ENCODE assay signal across 8 cellular contexts in the genomic region with DNA sequence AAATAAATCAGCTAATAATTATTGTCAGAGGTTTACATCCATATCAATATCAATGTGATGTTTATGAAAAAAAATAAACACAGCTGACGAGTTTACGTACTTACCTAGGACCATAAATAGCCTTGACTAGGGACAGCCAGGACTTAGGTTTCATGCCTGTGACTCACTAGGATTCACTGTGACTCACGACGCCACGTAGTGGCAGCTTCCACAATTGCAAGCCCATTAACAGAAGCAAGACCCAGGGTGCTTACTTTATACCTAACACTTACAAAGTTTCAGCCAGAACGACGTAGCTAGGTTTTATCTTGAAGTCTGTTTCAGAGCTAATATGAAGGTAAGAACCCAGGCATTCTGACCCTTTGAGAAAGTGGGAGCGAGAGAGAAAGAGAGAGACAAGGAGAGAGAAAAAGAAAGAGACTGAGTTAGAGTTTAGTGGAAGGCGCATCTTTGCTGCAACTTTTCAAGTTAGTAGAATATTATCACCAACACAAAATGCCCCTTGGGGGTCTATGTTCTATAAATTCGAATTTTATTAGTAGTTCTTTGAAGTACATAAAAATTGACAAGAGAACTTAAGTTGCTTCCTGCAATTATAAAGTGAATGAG.
DNase-seq lines count a peak whose midpoint lies in the region; ATAC-seq and TF ChIP-seq lines count a peak whose summit lies in the region.

No MANE protein-coding gene starts in this region.

- intact Hi-C loops in CD8-positive, alpha-beta T cell (cut with DNase I, micrococcal nuclease) = loop anchor here (1.0 to 5.0 kb wide), 6 partner anchors 18 to 580 kb away; partner anchors contain the start of gene GNAQ (in 1 of the 2)

- H3K9me3 Mint-ChIP-seq in CD8-positive, alpha-beta T cell = no peaks in the 10 kb centered on the region
- no peaks in the 10 kb centered on the region for H3K9me3 Mint-ChIP-seq in activated CD4-positive, alpha-beta memory T cell treated with anti-CD3 and anti-CD28 coated beads, Interleukin-2, amount 10 ng/mL, durations not matched to agents 7 days and 5 days

- no peak overlapping the region for H3K23ac ChIP-seq in mesenchymal stem cell (ENCODE audit: low read length in 2 of 2)

- H3K14ac ChIP-seq in mesenchymal stem cell (ENCODE audit: low read length in 2 of 2) = no peak overlapping the region

- H3K27me3 Mint-ChIP-seq in CD8-positive, alpha-beta T cell (ENCODE audit: low read depth) = no peaks in the 10 kb centered on the region
- H3K27me3 Mint-ChIP-seq in activated CD4-positive, alpha-beta memory T cell treated with anti-CD3 and anti-CD28 coated beads, Interleukin-2, amount 10 ng/mL, durations not matched to agents 7 days and 5 days = no peaks in the 10 kb centered on the region

- H3K9me3 ChIP-seq in CD8-positive, alpha-beta T cell (ENCODE audit: low read length) = no peaks in the 10 kb centered on the region
- H3K9me3 ChIP-seq in effector memory CD4-positive, alpha-beta T cell (ENCODE audit: control insufficient read depth, low read length) = no peaks in the 10 kb centered on the region
- H3K9me3 ChIP-seq in mesenchymal stem cell (ENCODE audit: control insufficient read depth, low read length) = no peaks in the 10 kb centered on the region

- peak; percentile 74 for TF ChIP-seq CTCF in CD8-positive, alpha-beta T cell (IDR thresholded peaks at IDR 0.05)

- no peak overlapping the region for H2BK5ac ChIP-seq in mesenchymal stem cell (ENCODE audit: low read depth, low read length, poor library complexity, severe bottlenecking)

- no peak overlapping the region for H2BK15ac ChIP-seq in mesenchymal stem cell (ENCODE audit: low read depth, poor library complexity, severe bottlenecking)

- H3K27ac ChIP-seq in CD8-positive, alpha-beta T cell (ENCODE audit: low read depth, low read length) = no peak overlapping the region
- H3K27ac ChIP-seq in effector memory CD4-positive, alpha-beta T cell (ENCODE audit: insufficient read depth, low read length, poor library complexity, severe bottlenecking) = no peak overlapping the region
- H3K27ac ChIP-seq in mesenchymal stem cell (ENCODE audit: low read length, poor library complexity, severe bottlenecking) = no peak overlapping the region

- ATAC-seq in CD8-positive, alpha-beta T cell = peak; percentile 85
- peak; percentile 66 for ATAC-seq in GM19351 (IDR thresholded peaks at IDR 0.05; ENCODE audit: unreplicated experiment)
- ATAC-seq in HG03442 (IDR thresholded peaks at IDR 0.05; ENCODE audit: unreplicated experiment) = peak; percentile 68

- POLR2A ChIA-PET in CD8-positive, alpha-beta T cell (lab: Charles Lee) = no interaction called here
- POLR2A ChIA-PET in activated CD4-positive, alpha-beta memory T cell treated with anti-CD3 and anti-CD28 coated beads, Interleukin-2, amount 10 ng/mL, durations not matched to agents 7 days and 5 days (lab: Charles Lee) = interaction anchor here (0.9 to 1.8 kb wide), 3 partner anchors 18 to 80 kb away, joined by 3 to 6 read pairs (median 5); no protein-coding TSS in a partner anchor

- no peak overlapping the region for H2BK120ac ChIP-seq in mesenchymal stem cell (ENCODE audit: low read depth, low read length)

- H3K4me3 ChIP-seq in CD8-positive, alpha-beta T cell (ENCODE audit: low read depth, low read length) = no peak overlapping the region
- H3K4me3 ChIP-seq in effector memory CD4-positive, alpha-beta T cell (ENCODE audit: insufficient read depth, low read depth, low read length, poor library complexity, severe bottlenecking) = no peak overlapping the region
- H3K4me3 ChIP-seq in mesenchymal stem cell (ENCODE audit: insufficient read depth in 1 of 2, low read depth in 1 of 2, low read length in 2 of 2) = no peak overlapping the region

- no peak overlapping the region for H3K27ac Mint-ChIP-seq in CD8-positive, alpha-beta T cell
- no peak overlapping the region for H3K27ac Mint-ChIP-seq in activated CD4-positive, alpha-beta memory T cell treated with anti-CD3 and anti-CD28 coated beads, Interleukin-2, amount 10 ng/mL, durations not matched to agents 7 days and 5 days

- H3K4ac ChIP-seq in mesenchymal stem cell (ENCODE audit: low read depth in 1 of 2, low read length in 2 of 2) = no peak overlapping the region

- H2AFZ ChIP-seq in mesenchymal stem cell (ENCODE audit: low read depth, low read length) = no peak overlapping the region

- no peaks in the 10 kb centered on the region for H3K36me3 ChIP-seq in CD8-positive, alpha-beta T cell (ENCODE audit: insufficient read depth, low read length)
- H3K36me3 ChIP-seq in effector memory CD4-positive, alpha-beta T cell (ENCODE audit: control insufficient read depth, insufficient read depth, low read length) = no peaks in the 10 kb centered on the region
- H3K36me3 ChIP-seq in mesenchymal stem cell (ENCODE audit: control insufficient read depth in 1 of 2, insufficient read depth in 2 of 2, low read depth in 1 of 2, low read length in 2 of 2) = no peaks in the 10 kb centered on the region

- no peak overlapping the region for H3K9ac ChIP-seq in mesenchymal stem cell (ENCODE audit: low read length)

- WGBS in mesenchymal stem cell = 3% methylated on average over 6 of the region's 10 CpGs

- H2BK12ac ChIP-seq in mesenchymal stem cell (ENCODE audit: low read length in 2 of 2) = no peak overlapping the region

- H2AK5ac ChIP-seq in mesenchymal stem cell (ENCODE audit: low read length, severe bottlenecking) = no peak overlapping the region

- DNase-seq in CD8-positive, alpha-beta T cell = peak; percentile 63 to 81 (median 73)
- DNase-seq in NCI-H526 treated with DMSO at 0.1 percent for 48 hours (lab: John Stamatoyannopoulos, UW) (peak; percentile 27), mesenchymal stem cell (peak; percentile 90)
- DNase-seq in activated CD4-positive, alpha-beta memory T cell treated with anti-CD3 and anti-CD28 coated beads, Interleukin-2, amount 10 ng/mL, durations not matched to agents 7 days and 5 days = peak; percentile 87
- peak; percentile 27 to 60 (median 51) for DNase-seq in effector memory CD4-positive, alpha-beta T cell
- DNase-seq in stimulated activated CD8-positive, alpha-beta memory T cell treated with anti-CD3 and anti-CD28 coated beads, Interleukin-4, amount 100 ng/mL, for 1 hour (ENCODE audit: low read depth in 2 of 2, low spot score in 1 of 2) = peak; percentile 17 to 59

- H3K18ac ChIP-seq in mesenchymal stem cell (ENCODE audit: low read depth in 1 of 2, low read length in 2 of 2) = no peak overlapping the region

- no peak overlapping the region for H3K4me3 Mint-ChIP-seq in CD8-positive, alpha-beta T cell
- no peak overlapping the region for H3K4me3 Mint-ChIP-seq in activated CD4-positive, alpha-beta memory T cell treated with anti-CD3 and anti-CD28 coated beads, Interleukin-2, amount 10 ng/mL, durations not matched to agents 7 days and 5 days

- H4K8ac ChIP-seq in mesenchymal stem cell (ENCODE audit: low read length) = no peak overlapping the region

- no peaks in the 10 kb centered on the region for H3K4me1 ChIP-seq in CD8-positive, alpha-beta T cell (ENCODE audit: insufficient read depth, low read length)
- H3K4me1 ChIP-seq in effector memory CD4-positive, alpha-beta T cell (ENCODE audit: control insufficient read depth, insufficient read depth, low read length, poor library complexity, severe bottlenecking) = no peaks in the 10 kb centered on the region
- H3K4me1 ChIP-seq in mesenchymal stem cell (ENCODE audit: control insufficient read depth, insufficient read depth, low read depth, low read length) = peaks cover 2% of the 10 kb centered on the region

- H3K36me3 Mint-ChIP-seq in CD8-positive, alpha-beta T cell = no peaks in the 10 kb centered on the region
- no peaks in the 10 kb centered on the region for H3K36me3 Mint-ChIP-seq in activated CD4-positive, alpha-beta memory T cell treated with anti-CD3 and anti-CD28 coated beads, Interleukin-2, amount 10 ng/mL, durations not matched to agents 7 days and 5 days (ENCODE audit: low read depth)

- no peaks in the 10 kb centered on the region for H3K27me3 ChIP-seq in CD8-positive, alpha-beta T cell (ENCODE audit: insufficient read depth, low read length)
- H3K27me3 ChIP-seq in effector memory CD4-positive, alpha-beta T cell (replicated peaks; ENCODE audit: control insufficient read depth, insufficient read depth, low read length, poor library complexity, severe bottlenecking) = no peaks in the 10 kb centered on the region
- no peaks in the 10 kb centered on the region for H3K27me3 ChIP-seq in mesenchymal stem cell (ENCODE audit: control insufficient read depth in 1 of 2, insufficient read depth in 1 of 2, low read length in 2 of 2)

- CTCF ChIA-PET in CD8-positive, alpha-beta T cell (lab: Charles Lee) = interaction anchor here (0.6 to 9.4 kb wide), 29 partner anchors 10 to 913 kb away, joined by 3 to 98 read pairs (median 5); no protein-coding TSS in a partner anchor
- CTCF ChIA-PET in activated CD4-positive, alpha-beta memory T cell treated with anti-CD3 and anti-CD28 coated beads, Interleukin-2, amount 10 ng/mL, durations not matched to agents 7 days and 5 days (lab: Charles Lee) = interaction anchor here (0.5 to 8.6 kb wide), 31 partner anchors 9 to 744 kb away, joined by 3 to 161 read pairs (median 5); no protein-coding TSS in a partner anchor

- no peak overlapping the region for H4K91ac ChIP-seq in mesenchymal stem cell (ENCODE audit: low read length)

- no peak overlapping the region for H3K4me2 ChIP-seq in mesenchymal stem cell (ENCODE audit: low read length, poor library complexity, severe bottlenecking)

- H3K4me1 Mint-ChIP-seq in CD8-positive, alpha-beta T cell (ENCODE audit: low read depth) = peaks cover 15% of the 10 kb centered on the region
- H3K4me1 Mint-ChIP-seq in activated CD4-positive, alpha-beta memory T cell treated with anti-CD3 and anti-CD28 coated beads, Interleukin-2, amount 10 ng/mL, durations not matched to agents 7 days and 5 days = peaks cover 13% of the 10 kb centered on the region

- H3K79me1 ChIP-seq in mesenchymal stem cell (replicated peaks; ENCODE audit: low read length, poor library complexity, severe bottlenecking) = no peaks in the 10 kb centered on the region

Comparison
In these comparisons a context has a peak if more than half of its experiments do, and no peak if none do; other contexts are left out.
1. DNase-seq: peak in every context shown above with its lines; median percentile 90 in mesenchymal stem cell; 87 in activated CD4-positive, alpha-beta memory T cell treated with anti-CD3 and anti-CD28 coated beads, Interleukin-2, amount 10 ng/mL, durations not matched to agents 7 days and 5 days; 73 in CD8-positive, alpha-beta T cell; 51 in effector memory CD4-positive, alpha-beta T cell; 38 in stimulated activated CD8-positive, alpha-beta memory T cell treated with anti-CD3 and anti-CD28 coated beads, Interleukin-4, amount 100 ng/mL, for 1 hour; 27 in NCI-H526 treated with DMSO at 0.1 percent for 48 hours.